18 cellular contexts compared by ENCODE assay signal in genomic region chr1:47824721-47825120, GRCh38.
"Had no signal": no experiment of that assay in that cellular context is flagged by ENCODE, and none has a peak within 500 bp of the region (broad histone marks: within the 10 kb centered on the region; RNA-seq: fewer than 3 reads in every experiment).

No MANE protein-coding gene starts in this region.

- DNase-seq: activated CD4-positive, alpha-beta T cell treated with anti-CD3 and anti-CD28 coated beads, Interleukin-2, amount 50 U/mL, for 48 hours; activated gamma-delta T cell treated with Interleukin-2 at 50 U/mL for 16 hours; activated T-cell treated with anti-CD3 and anti-CD28 coated beads for 4 hours; adrenal gland; effector CD8-positive, alpha-beta T cell; esophagus squamous epithelium; mesenchymal stem cell; naive thymus-derived CD8-positive, alpha-beta T cell; nucleus accumbens; retina; stimulated activated CD4-positive, alpha-beta T cell treated with anti-CD3 and anti-CD28 coated beads, Interleukin-2, amount 100 ng/mL, for 24 hours; stimulated activated naive CD4-positive, alpha-beta T cell treated with Interleukin-2 at 50 U/mL for 16 hours; thyroid gland; uterus; WERI-Rb-1 had no signal

- H3K9me3 ChIP-seq: adrenal gland, esophagus squamous epithelium, thyroid gland, uterus had no signal

- H3K4me3 ChIP-seq: adrenal gland, esophagus squamous epithelium, thyroid gland, uterus had no signal

- H3K27ac ChIP-seq: adrenal gland, esophagus squamous epithelium, thyroid gland, uterus, WERI-Rb-1 had no signal

- H3K27me3 ChIP-seq: adrenal gland, esophagus squamous epithelium, thyroid gland, uterus had no signal

- H3K36me3 ChIP-seq: adrenal gland, esophagus squamous epithelium, thyroid gland, uterus, WERI-Rb-1 had no signal

- H3K4me1 Mint-ChIP-seq: naive thymus-derived CD8-positive, alpha-beta T cell had no signal

- H3K9me3 Mint-ChIP-seq: activated naive CD4-positive, alpha-beta T cell treated with anti-CD3 and anti-CD28 coated beads, Interleukin-2, amount 50 U/mL, for 72 hours; activated T-helper 1 cell treated with anti-CD3 and anti-CD28 coated beads, Interleukin-12 subunit alpha, Interleukin-12 subunit beta, Interleukin-2, Interleukin-4 antibody, amounts not matched to agents 30 ng/mL and 10 ng/mL and 1 ng/mL, durations not matched to agents 14 hours and 24 hours and 36 hours; dendritic cell treated with granulocyte-macrophage colony-stimulating factor and Interleukin-4, amounts not matched to agents 40 ng/mL and 50 ng/mL, for 4 days; naive thymus-derived CD8-positive, alpha-beta T cell had no signal

- H3K27me3 Mint-ChIP-seq: dendritic cell treated with granulocyte-macrophage colony-stimulating factor and Interleukin-4, amounts not matched to agents 40 ng/mL and 50 ng/mL, for 4 days had no signal

- H3K4me3 Mint-ChIP-seq: activated T-helper 1 cell treated with anti-CD3 and anti-CD28 coated beads, Interleukin-12 subunit alpha, Interleukin-12 subunit beta, Interleukin-2, Interleukin-4 antibody, amounts not matched to agents 30 ng/mL and 10 ng/mL and 1 ng/mL, durations not matched to agents 14 hours and 24 hours and 36 hours; dendritic cell treated with granulocyte-macrophage colony-stimulating factor and Interleukin-4, amounts not matched to agents 40 ng/mL and 50 ng/mL, for 4 days; naive thymus-derived CD8-positive, alpha-beta T cell had no signal

- H3K27ac Mint-ChIP-seq: activated naive CD4-positive, alpha-beta T cell treated with anti-CD3 and anti-CD28 coated beads, Interleukin-2, amount 50 U/mL, for 72 hours; activated T-helper 1 cell treated with anti-CD3 and anti-CD28 coated beads, Interleukin-12 subunit alpha, Interleukin-12 subunit beta, Interleukin-2, Interleukin-4 antibody, amounts not matched to agents 30 ng/mL and 10 ng/mL and 1 ng/mL, durations not matched to agents 14 hours and 24 hours and 36 hours; dendritic cell treated with granulocyte-macrophage colony-stimulating factor and Interleukin-4, amounts not matched to agents 40 ng/mL and 50 ng/mL, for 4 days; naive thymus-derived CD8-positive, alpha-beta T cell had no signal

- ATAC-seq: activated naive CD4-positive, alpha-beta T cell treated with anti-CD3 and anti-CD28 coated beads, Interleukin-2, amount 50 U/mL, for 72 hours; naive thymus-derived CD8-positive, alpha-beta T cell had no signal

- H3K36me3 Mint-ChIP-seq: activated naive CD4-positive, alpha-beta T cell treated with anti-CD3 and anti-CD28 coated beads, Interleukin-2, amount 50 U/mL, for 72 hours; naive thymus-derived CD8-positive, alpha-beta T cell had no signal

- H3K4me1 ChIP-seq: adrenal gland, thyroid gland, uterus had no signal
